Comparison of ENCODE assay signal across 14 cellular contexts in the genomic region with DNA sequence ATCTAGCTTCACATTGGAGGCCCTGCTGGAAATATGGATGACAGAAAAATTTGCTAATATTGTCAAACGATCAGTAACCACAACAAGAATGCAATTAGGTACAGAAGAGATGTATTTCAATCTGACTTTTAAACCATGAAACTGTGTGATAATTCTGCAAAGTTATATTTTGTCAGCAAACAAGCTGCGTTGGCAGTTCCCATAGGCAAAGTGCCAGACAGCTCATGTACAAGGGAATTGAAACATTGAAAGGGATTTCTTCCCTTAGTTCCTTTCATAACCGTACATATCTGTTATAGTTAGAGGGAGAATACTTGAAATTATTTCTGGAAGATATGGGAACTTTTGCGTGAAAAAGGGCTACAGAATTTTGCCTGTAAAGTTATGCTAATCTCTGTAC.
DNase-seq lines count a peak whose midpoint lies in the region; ATAC-seq and TF ChIP-seq lines count a peak whose summit lies in the region.
"Had no signal": no experiment of that assay in that cellular context is flagged by ENCODE, and none has a peak within 500 bp of the region (broad histone marks: within the 10 kb centered on the region; RNA-seq: fewer than 3 reads in every experiment).

No MANE protein-coding gene starts in this region.

- H3K4me1 ChIP-seq in mammary epithelial cell (ENCODE audit: insufficient read depth, low read length) (peaks cover 4% of the 10 kb centered on the region), testis (no peaks in the 10 kb centered on the region), foreskin keratinocyte (no peaks in the 10 kb centered on the region)

- CTCF ChIA-PET in mammary epithelial cell (lab: Charles Lee; ENCODE audit: low non-redundant PET): no interaction called here
- CTCF ChIA-PET in MCF 10A (lab: Yijun Ruan, JAX): interaction anchor here (0.6 kb wide), 1 partner anchor 55 kb away, joined by 3 read pairs; no protein-coding TSS in a partner anchor

- no peak overlapping the region for H3K9ac ChIP-seq in mammary epithelial cell (ENCODE audit: insufficient read depth, low read length)
- H3K9ac ChIP-seq: BLaER1 treated with 17β-estradiol and CSF1 and Interleukin-3, amounts not matched to agents 10 nM and 100 nM had no signal

- H3K79me2 ChIP-seq in mammary epithelial cell (ENCODE audit: insufficient read depth, low read length): no peaks in the 10 kb centered on the region

- POLR2A ChIA-PET in MCF 10A (lab: Yijun Ruan, JAX): no interaction called here

- no peaks in the 10 kb centered on the region for H3K9me3 ChIP-seq in mammary epithelial cell (replicated peaks; ENCODE audit: insufficient read depth, low read length)
- no peaks in the 10 kb centered on the region for H3K9me3 ChIP-seq in testis

- H3K27me3 ChIP-seq in mammary epithelial cell (ENCODE audit: insufficient read depth, low read length): no peaks in the 10 kb centered on the region
- H3K27me3 ChIP-seq in testis: no peaks in the 10 kb centered on the region
- no peaks in the 10 kb centered on the region for H3K27me3 ChIP-seq in foreskin keratinocyte
- H3K27me3 ChIP-seq: BLaER1 treated with 17β-estradiol and CSF1 and Interleukin-3, amounts not matched to agents 10 nM and 100 nM had no signal

- dilution Hi-C loops in mammary epithelial cell (cut with HindIII; ENCODE audit: low sequenced_read_pairs): no loop called here

- no peak overlapping the region for H3K27ac ChIP-seq in mammary epithelial cell (ENCODE audit: insufficient read depth, low read depth, low read length)
- peak overlapping the region in 1 of 2 donors; percentile 18 for H3K27ac ChIP-seq in testis
- no peak overlapping the region for H3K27ac ChIP-seq in foreskin keratinocyte
- H3K27ac ChIP-seq: 22Rv1; BLaER1 treated with 17β-estradiol and CSF1 and Interleukin-3, amounts not matched to agents 10 nM and 100 nM had no signal

- H3K36me3 ChIP-seq in mammary epithelial cell (ENCODE audit: insufficient read depth, low read length) (no peaks in the 10 kb centered on the region), testis (ENCODE audit: low read depth, missing control alignments) (no peaks in the 10 kb centered on the region)
- H3K36me3 ChIP-seq: BLaER1 treated with 17β-estradiol and CSF1 and Interleukin-3, amounts not matched to agents 10 nM and 100 nM had no signal

- H3K4me2 ChIP-seq in mammary epithelial cell (ENCODE audit: insufficient read depth, low read depth, low read length): no peak overlapping the region
- H3K4me2 ChIP-seq: BLaER1 treated with 17β-estradiol and CSF1 and Interleukin-3, amounts not matched to agents 10 nM and 100 nM had no signal

- peak overlapping the region; percentile 38 for H2AFZ ChIP-seq in mammary epithelial cell (ENCODE audit: low read depth, low read length)

- no peak for TF ChIP-seq POLR2A in testis (IDR thresholded peaks at IDR 0.05)
- TF ChIP-seq POLR2A in erythroblast (IDR thresholded peaks at IDR 0.05; ENCODE audit: low read length): no peak

- no peak for ATAC-seq in foreskin keratinocyte

- DNase-seq in mammary epithelial cell: no peak
- no peak for DNase-seq in MCF 10A (ENCODE audit: unreplicated experiment)
- DNase-seq in fibroblast of mammary gland (ENCODE audit: low read depth): peak; percentile 35
- DNase-seq in iris pigment epithelial cell (ENCODE audit: low read depth): peak; percentile 13
- DNase-seq in testis: peak; percentile 86
- DNase-seq in RKO (ENCODE audit: low spot score): no peak
- DNase-seq in erythroblast (lab: John Stamatoyannopoulos, UW): no peak
- DNase-seq in foreskin keratinocyte: no peak
- DNase-seq: DMS 273 treated with DMSO at 0.1 percent for 48 hours, HCEC 1CT, NCI-H2029, NCI-H510A treated with DMSO at 0.1 percent for 48 hours had no signal

- 5% methylated on average over 4 of the region's 4 CpGs for WGBS in mammary epithelial cell (ENCODE audit: low coverage, missing lambda C conversion rate)
- WGBS in testis, 2 donors: 38 to 43% methylated on average over 4 of the region's 4 CpGs

- intact Hi-C loops in mammary epithelial cell (cut with micrococcal nuclease): no loop called here
- intact Hi-C loops in MCF 10A (cut with micrococcal nuclease): no loop called here
- intact Hi-C loops in testis (cut with DNase I; ENCODE audit: low total_unique reads): no loop called here

- no peak overlapping the region for H3K27ac Mint-ChIP-seq in MCF 10A (ENCODE audit: low read depth, unreplicated experiment)

- in situ Hi-C loops in mammary epithelial cell (cut with MboI; ENCODE audit: low sequenced_read_pairs in 2 of 2): no loop called here

- H3K4me3 Mint-ChIP-seq in MCF 10A (ENCODE audit: unreplicated experiment): no peak overlapping the region

- no peaks in the 10 kb centered on the region for H3K27me3 Mint-ChIP-seq in MCF 10A (ENCODE audit: insufficient read depth, unreplicated experiment)

- no peaks in the 10 kb centered on the region for H3K4me1 Mint-ChIP-seq in MCF 10A (ENCODE audit: insufficient read depth, unreplicated experiment)

- no peaks in the 10 kb centered on the region for H3K9me3 Mint-ChIP-seq in MCF 10A (ENCODE audit: unreplicated experiment)

- H4K20me1 ChIP-seq in mammary epithelial cell (ENCODE audit: insufficient read depth, low read length): no peaks in the 10 kb centered on the region
- H4K20me1 ChIP-seq: BLaER1 treated with 17β-estradiol and CSF1 and Interleukin-3, amounts not matched to agents 10 nM and 100 nM had no signal

- BruUV-seq in mammary epithelial cell (replicated peaks; lab: Mats Ljungman, UMichigan) (no TSS peak), MCF 10A (replicated peaks; lab: Mats Ljungman, UMichigan) (no TSS peak)

- no peaks in the 10 kb centered on the region for H3K36me3 Mint-ChIP-seq in MCF 10A (ENCODE audit: insufficient read depth, unreplicated experiment)

- no peak overlapping the region for H3K4me3 ChIP-seq in mammary epithelial cell (replicated peaks in 1 of 3; ENCODE audit: insufficient read depth in 1 of 3, low read depth in 2 of 3, low read length in 3 of 3)
- H3K4me3 ChIP-seq in fibroblast of mammary gland (ENCODE audit: control insufficient read depth, low read depth, low read length): no peak overlapping the region
- no peak overlapping the region for H3K4me3 ChIP-seq in testis
- H3K4me3 ChIP-seq: BLaER1 treated with 17β-estradiol and CSF1 and Interleukin-3, amounts not matched to agents 10 nM and 100 nM had no signal

- TF ChIP-seq CTCF in mammary epithelial cell (conservative IDR thresholded peaks at IDR 0.05 in 1 of 2, IDR thresholded peaks at IDR 0.05 in 1 of 2; ENCODE audit: extremely low read depth in 1 of 2, insufficient read depth in 1 of 2, low read depth in 1 of 2, low read length in 2 of 2) (no peak), MCF 10A (IDR thresholded peaks at IDR 0.05; ENCODE audit: unreplicated experiment) (no peak), fibroblast of mammary gland (conservative IDR thresholded peaks at IDR 0.05; ENCODE audit: control insufficient read depth, insufficient read depth, low read depth, low read length) (no peak), testis (IDR thresholded peaks at IDR 0.05) (no peak), foreskin keratinocyte (conservative IDR thresholded peaks at IDR 0.05) (no peak)

Comparison
In these comparisons a context has a peak if more than half of its experiments do, and no peak if none do; other contexts are left out.
1. DNase-seq: peak in fibroblast of mammary gland (single experiment), iris pigment epithelial cell (single experiment) and testis (single experiment); none in mammary epithelial cell (single experiment), MCF 10A (single experiment), RKO (single experiment), erythroblast (0 of 2) and foreskin keratinocyte (0 of 2).